18 cellular contexts compared by ENCODE assay signal in the genomic region with DNA sequence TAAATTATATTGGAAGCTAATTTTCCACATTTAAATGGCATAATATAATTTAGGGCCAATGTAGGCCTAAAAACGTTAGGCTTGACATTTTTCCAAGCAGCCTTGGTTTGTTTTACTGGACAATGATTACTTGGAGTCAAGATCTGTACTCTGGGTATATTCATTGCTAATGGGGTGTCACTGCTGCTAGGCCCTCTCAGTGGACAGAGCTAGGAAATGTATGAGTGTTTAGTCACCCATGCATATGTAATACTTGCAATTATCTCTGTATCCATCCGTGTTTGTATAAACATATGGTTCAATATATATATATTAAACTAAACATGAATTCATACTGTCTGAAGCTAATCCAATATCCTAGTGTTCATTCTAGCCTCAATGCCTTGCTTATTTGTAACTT.
"Had no signal": no experiment of that assay in that cellular context is flagged by ENCODE, and none has a peak within 500 bp of the region (broad histone marks: within the 10 kb centered on the region; RNA-seq: fewer than 3 reads in every experiment).

No MANE protein-coding gene starts in this region.

- H3K27me3 Mint-ChIP-seq: activated naive CD8-positive, alpha-beta T cell treated with anti-CD3 and anti-CD28 coated beads for 36 hours had no signal

- H3K4me3 Mint-ChIP-seq: activated CD8-positive, alpha-beta T cell treated with anti-CD3 and anti-CD28 coated beads for 36 hours; activated naive CD8-positive, alpha-beta T cell treated with anti-CD3 and anti-CD28 coated beads for 36 hours; activated T-helper 17 cell treated with anti-CD3 and anti-CD28 coated beads, Interleukin-2, amount 50 U/mL, for 72 hours; immature natural killer cell; natural killer cell had no signal

- ATAC-seq: activated CD8-positive, alpha-beta T cell treated with anti-CD3 and anti-CD28 coated beads for 36 hours; activated T-helper 17 cell treated with anti-CD3 and anti-CD28 coated beads, Interleukin-2, amount 50 U/mL, for 72 hours; body of pancreas; heart right ventricle; left ventricle myocardium superior; natural killer cell; stimulated activated naive CD8-positive, alpha-beta T cell treated with anti-CD3 and anti-CD28 coated beads, Interleukin-15, Interleukin-2, amounts not matched to agents 100 U/mL and 50 U/mL, for 24 hours had no signal

- H3K4me1 Mint-ChIP-seq: activated naive CD8-positive, alpha-beta T cell treated with anti-CD3 and anti-CD28 coated beads for 36 hours; activated T-helper 17 cell treated with anti-CD3 and anti-CD28 coated beads, Interleukin-2, amount 50 U/mL, for 72 hours; immature natural killer cell; natural killer cell had no signal

- H3K4me3 ChIP-seq: body of pancreas, heart right ventricle, tibial artery had no signal

- H3K36me3 Mint-ChIP-seq: immature natural killer cell, natural killer cell had no signal

- H3K9me3 ChIP-seq: body of pancreas, neutrophil, tibial artery had no signal

- H3K27ac Mint-ChIP-seq: activated CD8-positive, alpha-beta T cell treated with anti-CD3 and anti-CD28 coated beads for 36 hours; activated naive CD8-positive, alpha-beta T cell treated with anti-CD3 and anti-CD28 coated beads for 36 hours; activated T-helper 17 cell treated with anti-CD3 and anti-CD28 coated beads, Interleukin-2, amount 50 U/mL, for 72 hours; immature natural killer cell; natural killer cell had no signal

- DNase-seq: activated CD4-positive, alpha-beta T cell treated with anti-CD3 and anti-CD28 coated beads for 48 hours; activated CD4-positive, CD25-positive, alpha-beta regulatory T cell; activated CD8-positive, alpha-beta T cell treated with anti-CD3 and anti-CD28 coated beads for 36 hours; activated naive CD4-positive, alpha-beta T cell; activated naive CD8-positive, alpha-beta T cell treated with anti-CD3 and anti-CD28 coated beads for 36 hours; activated T-cell treated with anti-CD3 and anti-CD28 coated beads, Interleukin-2, amount 50 U/mL, for 1 hour; amygdala; body of pancreas; heart right ventricle; immature natural killer cell; left ventricle myocardium superior; mesendoderm; natural killer cell; stimulated activated naive CD8-positive, alpha-beta T cell treated with anti-CD3 and anti-CD28 coated beads, Interleukin-15, Interleukin-2, amounts not matched to agents 100 U/mL and 50 U/mL, for 24 hours; substantia nigra; tibial artery had no signal

- H3K4me1 ChIP-seq: body of pancreas, heart right ventricle, tibial artery had no signal

- H3K27me3 ChIP-seq: body of pancreas, heart right ventricle, neutrophil, tibial artery had no signal

- H3K36me3 ChIP-seq: heart right ventricle, neutrophil, tibial artery had no signal

- H3K27ac ChIP-seq: body of pancreas, heart right ventricle, neutrophil, tibial artery had no signal
